In genomic region chr2:151609705-151610104, GRCh38 we compare ENCODE assay signal across 26 cellular contexts.
"Had no signal": no experiment of that assay in that cellular context is flagged by ENCODE, and none has a peak within 500 bp of the region (broad histone marks: within the 10 kb centered on the region; RNA-seq: fewer than 3 reads in every experiment).

No MANE protein-coding gene starts in this region.

- DNase-seq: colonic mucosa; cortex of kidney; dermis blood vessel endothelial cell; dorsolateral prefrontal cortex; effector CD4-positive, alpha-beta T cell; effector CD8-positive, alpha-beta T cell; effector memory CD4-positive, alpha-beta T cell; effector memory CD8-positive, alpha-beta T cell; endodermal cell; erythroblast; esophagus squamous epithelium; foreskin fibroblast; foreskin keratinocyte; foreskin melanocyte; gastrocnemius medialis; glutamatergic neuron; head of caudate nucleus; heart left ventricle had no signal

- FAIRE-seq: colon, endometrium, endothelial cell of umbilical vein had no signal

- H3K27ac ChIP-seq: colonic mucosa, coronary artery, dorsolateral prefrontal cortex, epithelial cell of prostate, esophagus muscularis mucosa, esophagus squamous epithelium, foreskin keratinocyte, gastroesophageal sphincter, heart left ventricle had no signal

- H3K36me3 ChIP-seq: colonic mucosa, esophagus muscularis mucosa, esophagus squamous epithelium, gastroesophageal sphincter, heart left ventricle had no signal

- ATAC-seq: effector memory CD8-positive, alpha-beta T cell; esophagus mucosa; foreskin keratinocyte; gastrocnemius medialis; gastroesophageal sphincter; heart left ventricle had no signal

- H3K9me3 ChIP-seq: colonic mucosa, esophagus muscularis mucosa, esophagus squamous epithelium, gastrocnemius medialis, gastroesophageal sphincter, heart left ventricle had no signal

- H3K27me3 ChIP-seq: colonic mucosa, dorsolateral prefrontal cortex, esophagus muscularis mucosa, esophagus squamous epithelium, foreskin keratinocyte, gastrocnemius medialis, gastroesophageal sphincter, heart left ventricle had no signal

- H3K4me1 ChIP-seq: colonic mucosa, esophagus muscularis mucosa, esophagus squamous epithelium, foreskin keratinocyte, gastroesophageal sphincter, heart left ventricle had no signal

- H3K4me3 ChIP-seq: colonic mucosa, coronary artery, dorsolateral prefrontal cortex, esophagus muscularis mucosa, esophagus squamous epithelium, gastrocnemius medialis, gastroesophageal sphincter, heart left ventricle had no signal
